In genomic region chr2:108382196-108382595, GRCh38 we compare ENCODE assay signal across 23 cellular contexts. TPM values are rescaled to one million over a fixed set of nuclear protein-coding genes. Genes with fewer than 3 reads are reported as not detected.
"Had no signal": no experiment of that assay in that cellular context is flagged by ENCODE, and none has a peak within 500 bp of the region (broad histone marks: within the 10 kb centered on the region; RNA-seq: fewer than 3 reads in every experiment).

No MANE protein-coding gene starts in this region.

- H3K4me1 ChIP-seq: breast epithelium had no signal

- H3K4me1 Mint-ChIP-seq: activated naive CD4-positive, alpha-beta T cell treated with anti-CD3 and anti-CD28 coated beads, Interleukin-2, amount 50 U/mL, for 24 hours; memory B cell had no signal

- H3K27me3 ChIP-seq: breast epithelium, esophagus squamous epithelium, heart right ventricle, neural progenitor cell, right atrium auricular region, thyroid gland had no signal

- H3K9ac ChIP-seq: neural progenitor cell had no signal

- H3K36me3 ChIP-seq: breast epithelium, esophagus squamous epithelium, neural progenitor cell, prostate gland, thyroid gland had no signal

- H3K36me3 Mint-ChIP-seq: activated naive CD4-positive, alpha-beta T cell treated with anti-CD3 and anti-CD28 coated beads, Interleukin-2, amount 50 U/mL, for 24 hours; immature natural killer cell; memory B cell; naive thymus-derived CD4-positive, alpha-beta T cell had no signal

- H3K9me3 ChIP-seq: breast epithelium, esophagus squamous epithelium, heart right ventricle, prostate gland, right atrium auricular region, thyroid gland had no signal

- ATAC-seq: heart right ventricle; left ventricle myocardium superior; naive thymus-derived CD4-positive, alpha-beta T cell had no signal

- H2AFZ ChIP-seq: neural progenitor cell had no signal

- H3K4me3 Mint-ChIP-seq: activated naive CD4-positive, alpha-beta T cell treated with anti-CD3 and anti-CD28 coated beads, Interleukin-2, amount 50 U/mL, for 24 hours; immature natural killer cell; memory B cell; naive thymus-derived CD4-positive, alpha-beta T cell; neural progenitor cell had no signal

- H3K4me3 ChIP-seq: breast epithelium, esophagus squamous epithelium, heart right ventricle, neural progenitor cell, prostate gland, right atrium auricular region, thyroid gland had no signal

- DNase-seq: activated CD4-positive, alpha-beta T cell treated with anti-CD3 and anti-CD28 coated beads, Interleukin-2, amount 50 U/mL, for 4 hours; activated CD4-positive, CD25-positive, alpha-beta regulatory T cell treated with anti-CD3 and anti-CD28 coated beads, Interleukin-2, amount 50 U/mL, for 72 hours; activated gamma-delta T cell; effector CD4-positive, alpha-beta T cell; esophagus squamous epithelium; heart right ventricle; immature natural killer cell; left ventricle myocardium superior; naive thymus-derived CD4-positive, alpha-beta T cell; stimulated activated CD4-positive, alpha-beta T cell treated with anti-CD3 and anti-CD28 coated beads, Interleukin-12 subunit alpha, Interleukin-12 subunit beta, amount 100 ng/mL, for 4 hours; stimulated activated CD4-positive, alpha-beta T cell treated with anti-CD3 and anti-CD28 coated beads, Interleukin-1b, Interleukin-23, amount 100 ng/mL, for 48 hours; stimulated activated CD8-positive, alpha-beta memory T cell treated with anti-CD3 and anti-CD28 coated beads, Interleukin-4, amount 100 ng/mL, for 48 hours; stimulated activated naive CD4-positive, alpha-beta T cell; T1000; thyroid gland had no signal

- H3K27ac Mint-ChIP-seq: activated naive CD4-positive, alpha-beta T cell treated with anti-CD3 and anti-CD28 coated beads, Interleukin-2, amount 50 U/mL, for 24 hours; immature natural killer cell; memory B cell; naive thymus-derived CD4-positive, alpha-beta T cell; neural progenitor cell had no signal

- H3K27ac ChIP-seq: breast epithelium, esophagus squamous epithelium, heart right ventricle, prostate gland, right atrium auricular region, thyroid gland had no signal

- H3K9me3 Mint-ChIP-seq: activated naive CD4-positive, alpha-beta T cell treated with anti-CD3 and anti-CD28 coated beads, Interleukin-2, amount 50 U/mL, for 24 hours; immature natural killer cell; memory B cell; naive thymus-derived CD4-positive, alpha-beta T cell had no signal

RNA-seq across cellular contexts. Expression of gene SULT1C4, which starts 4.4 kb away (rescaled TPM):
- total RNA-seq: activated CD8-positive, alpha-beta memory T cell treated with anti-CD3 and anti-CD28 coated beads for 36 hours; osteoblast had no signal
- polyA plus RNA-seq: immature natural killer cell; naive thymus-derived CD4-positive, alpha-beta T cell had no signal
